1 cellular context compared by ENCODE assay signal in genomic region chr2:183038341-183039300, GRCh38.
TF ChIP-seq lines count a peak whose summit lies in the region.

A gene with protein sequence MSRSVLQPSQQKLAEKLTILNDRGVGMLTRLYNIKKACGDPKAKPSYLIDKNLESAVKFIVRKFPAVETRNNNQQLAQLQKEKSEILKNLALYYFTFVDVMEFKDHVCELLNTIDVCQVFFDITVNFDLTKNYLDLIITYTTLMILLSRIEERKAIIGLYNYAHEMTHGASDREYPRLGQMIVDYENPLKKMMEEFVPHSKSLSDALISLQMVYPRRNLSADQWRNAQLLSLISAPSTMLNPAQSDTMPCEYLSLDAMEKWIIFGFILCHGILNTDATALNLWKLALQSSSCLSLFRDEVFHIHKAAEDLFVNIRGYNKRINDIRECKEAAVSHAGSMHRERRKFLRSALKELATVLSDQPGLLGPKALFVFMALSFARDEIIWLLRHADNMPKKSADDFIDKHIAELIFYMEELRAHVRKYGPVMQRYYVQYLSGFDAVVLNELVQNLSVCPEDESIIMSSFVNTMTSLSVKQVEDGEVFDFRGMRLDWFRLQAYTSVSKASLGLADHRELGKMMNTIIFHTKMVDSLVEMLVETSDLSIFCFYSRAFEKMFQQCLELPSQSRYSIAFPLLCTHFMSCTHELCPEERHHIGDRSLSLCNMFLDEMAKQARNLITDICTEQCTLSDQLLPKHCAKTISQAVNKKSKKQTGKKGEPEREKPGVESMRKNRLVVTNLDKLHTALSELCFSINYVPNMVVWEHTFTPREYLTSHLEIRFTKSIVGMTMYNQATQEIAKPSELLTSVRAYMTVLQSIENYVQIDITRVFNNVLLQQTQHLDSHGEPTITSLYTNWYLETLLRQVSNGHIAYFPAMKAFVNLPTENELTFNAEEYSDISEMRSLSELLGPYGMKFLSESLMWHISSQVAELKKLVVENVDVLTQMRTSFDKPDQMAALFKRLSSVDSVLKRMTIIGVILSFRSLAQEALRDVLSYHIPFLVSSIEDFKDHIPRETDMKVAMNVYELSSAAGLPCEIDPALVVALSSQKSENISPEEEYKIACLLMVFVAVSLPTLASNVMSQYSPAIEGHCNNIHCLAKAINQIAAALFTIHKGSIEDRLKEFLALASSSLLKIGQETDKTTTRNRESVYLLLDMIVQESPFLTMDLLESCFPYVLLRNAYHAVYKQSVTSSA (minus strand): TSS chr2:183038457. CDS start chr2:183038099, 358 bp downstream.

TF ChIP-seq in HepG2, 621 proteins besides CTCF, POLR2A, EP300 and RAD21 (continued from another document and continues in another):
- TF ChIP-seq, protein P1, sequence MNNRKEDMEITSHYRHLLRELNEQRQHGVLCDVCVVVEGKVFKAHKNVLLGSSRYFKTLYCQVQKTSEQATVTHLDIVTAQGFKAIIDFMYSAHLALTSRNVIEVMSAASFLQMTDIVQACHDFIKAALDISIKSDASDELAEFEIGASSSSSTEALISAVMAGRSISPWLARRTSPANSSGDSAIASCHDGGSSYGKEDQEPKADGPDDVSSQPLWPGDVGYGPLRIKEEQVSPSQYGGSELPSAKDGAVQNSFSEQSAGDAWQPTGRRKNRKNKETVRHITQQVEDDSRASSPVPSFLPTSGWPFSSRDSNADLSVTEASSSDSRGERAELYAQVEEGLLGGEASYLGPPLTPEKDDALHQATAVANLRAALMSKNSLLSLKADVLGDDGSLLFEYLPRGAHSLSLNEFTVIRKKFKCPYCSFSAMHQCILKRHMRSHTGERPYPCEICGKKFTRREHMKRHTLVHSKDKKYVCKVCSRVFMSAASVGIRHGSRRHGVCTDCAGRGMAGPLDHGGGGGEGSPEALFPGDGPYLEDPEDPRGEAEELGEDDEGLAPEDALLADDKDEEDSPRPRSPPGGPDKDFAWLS (CRISPR knock-in tag; IDR thresholded peaks at IDR 0.05; ENCODE audit: borderline replicate concordance), result peak; percentile 70; the same call in 1 of the 2 replicates
- no peak for TF ChIP-seq BRF2 (CRISPR knock-in tag; IDR thresholded peaks at IDR 0.05)
- TF ChIP-seq HNF1B (CRISPR knock-in tag; IDR thresholded peaks at IDR 0.05), result peak; percentile 83
- peak; percentile 40 for TF ChIP-seq PTBP1 (IDR thresholded peaks at IDR 0.05; ENCODE audit: low read depth, low read length, poor library complexity, severe bottlenecking)
- no peak for TF ChIP-seq ISL2 (CRISPR knock-in tag; IDR thresholded peaks at IDR 0.05)
- TF ChIP-seq, protein P2, sequence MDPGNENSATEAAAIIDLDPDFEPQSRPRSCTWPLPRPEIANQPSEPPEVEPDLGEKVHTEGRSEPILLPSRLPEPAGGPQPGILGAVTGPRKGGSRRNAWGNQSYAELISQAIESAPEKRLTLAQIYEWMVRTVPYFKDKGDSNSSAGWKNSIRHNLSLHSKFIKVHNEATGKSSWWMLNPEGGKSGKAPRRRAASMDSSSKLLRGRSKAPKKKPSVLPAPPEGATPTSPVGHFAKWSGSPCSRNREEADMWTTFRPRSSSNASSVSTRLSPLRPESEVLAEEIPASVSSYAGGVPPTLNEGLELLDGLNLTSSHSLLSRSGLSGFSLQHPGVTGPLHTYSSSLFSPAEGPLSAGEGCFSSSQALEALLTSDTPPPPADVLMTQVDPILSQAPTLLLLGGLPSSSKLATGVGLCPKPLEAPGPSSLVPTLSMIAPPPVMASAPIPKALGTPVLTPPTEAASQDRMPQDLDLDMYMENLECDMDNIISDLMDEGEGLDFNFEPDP (CRISPR knock-in tag; conservative IDR thresholded peaks at IDR 0.05), result no peak
- TF ChIP-seq NFYC (CRISPR knock-in tag; IDR thresholded peaks at IDR 0.05), result no peak
- TF ChIP-seq MATR3 (CRISPR knock-in tag; IDR thresholded peaks at IDR 0.05), result no peak
- TF ChIP-seq ZSCAN29 (CRISPR knock-in tag; conservative IDR thresholded peaks at IDR 0.05), result peak; percentile 83; the same call in 1 of the 2 replicates
- no peak for TF ChIP-seq NFIC (IDR thresholded peaks at IDR 0.05; ENCODE audit: low read length)
- no peak for TF ChIP-seq ZNF746 (CRISPR knock-in tag; IDR thresholded peaks at IDR 0.05)
- no peak for TF ChIP-seq FIP1L1 (IDR thresholded peaks at IDR 0.05; ENCODE audit: borderline replicate concordance, insufficient read depth, low read depth, low read length)
- TF ChIP-seq MED13 (CRISPR knock-in tag; IDR thresholded peaks at IDR 0.05), result no peak
- TF ChIP-seq E2F1 (CRISPR knock-in tag; IDR thresholded peaks at IDR 0.05), result no peak
- TF ChIP-seq ZBTB40 (IDR thresholded peaks at IDR 0.05), result no peak
- TF ChIP-seq ZBTB40 (CRISPR knock-in tag; IDR thresholded peaks at IDR 0.05), result no peak
- no peak for TF ChIP-seq TCF12 (IDR thresholded peaks at IDR 0.05)
- 0 out of 2 replicates have a peak, but pooled peaks have one; percentile 75 for TF ChIP-seq TCF12 (CRISPR knock-in tag; IDR thresholded peaks at IDR 0.05)
- no peak for TF ChIP-seq ZNF552 (CRISPR knock-in tag; IDR thresholded peaks at IDR 0.05; ENCODE audit: borderline replicate concordance)
- TF ChIP-seq, protein P3, sequence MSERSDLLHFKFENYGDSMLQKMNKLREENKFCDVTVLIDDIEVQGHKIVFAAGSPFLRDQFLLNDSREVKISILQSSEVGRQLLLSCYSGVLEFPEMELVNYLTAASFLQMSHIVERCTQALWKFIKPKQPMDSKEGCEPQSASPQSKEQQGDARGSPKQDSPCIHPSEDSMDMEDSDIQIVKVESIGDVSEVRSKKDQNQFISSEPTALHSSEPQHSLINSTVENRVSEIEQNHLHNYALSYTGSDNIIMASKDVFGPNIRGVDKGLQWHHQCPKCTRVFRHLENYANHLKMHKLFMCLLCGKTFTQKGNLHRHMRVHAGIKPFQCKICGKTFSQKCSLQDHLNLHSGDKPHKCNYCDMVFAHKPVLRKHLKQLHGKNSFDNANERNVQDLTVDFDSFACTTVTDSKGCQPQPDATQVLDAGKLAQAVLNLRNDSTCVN (CRISPR knock-in tag; IDR thresholded peaks at IDR 0.05; ENCODE audit: borderline replicate concordance), result 0 out of 2 replicates have a peak, but pooled peaks have one; percentile 60
- 0 out of 2 replicates have a peak, but pooled peaks have one; percentile 45 for TF ChIP-seq ZSCAN21 (CRISPR knock-in tag; IDR thresholded peaks at IDR 0.05; ENCODE audit: borderline replicate concordance)
- no peak for TF ChIP-seq ZNF460 (CRISPR knock-in tag; IDR thresholded peaks at IDR 0.05; ENCODE audit: borderline replicate concordance)
- TF ChIP-seq NCOA1 (CRISPR knock-in tag; IDR thresholded peaks at IDR 0.05), result no peak
- TF ChIP-seq, protein P4, sequence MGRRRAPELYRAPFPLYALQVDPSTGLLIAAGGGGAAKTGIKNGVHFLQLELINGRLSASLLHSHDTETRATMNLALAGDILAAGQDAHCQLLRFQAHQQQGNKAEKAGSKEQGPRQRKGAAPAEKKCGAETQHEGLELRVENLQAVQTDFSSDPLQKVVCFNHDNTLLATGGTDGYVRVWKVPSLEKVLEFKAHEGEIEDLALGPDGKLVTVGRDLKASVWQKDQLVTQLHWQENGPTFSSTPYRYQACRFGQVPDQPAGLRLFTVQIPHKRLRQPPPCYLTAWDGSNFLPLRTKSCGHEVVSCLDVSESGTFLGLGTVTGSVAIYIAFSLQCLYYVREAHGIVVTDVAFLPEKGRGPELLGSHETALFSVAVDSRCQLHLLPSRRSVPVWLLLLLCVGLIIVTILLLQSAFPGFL (CRISPR knock-in tag; IDR thresholded peaks at IDR 0.05), result 0 out of 2 replicates have a peak, but pooled peaks have one; percentile 56
- TF ChIP-seq TRAFD1 (CRISPR knock-in tag; IDR thresholded peaks at IDR 0.05; ENCODE audit: borderline replicate concordance), result 0 out of 2 replicates have a peak, but pooled peaks have one; percentile 25
- peak; percentile 84; the same call in 1 of the 2 replicates for TF ChIP-seq KLF12 (CRISPR knock-in tag; IDR thresholded peaks at IDR 0.05; ENCODE audit: borderline replicate concordance)
